Comparison of ENCODE assay signal across 1 cellular context in genomic region chr5:14864181-14864812, GRCh38.
TF ChIP-seq lines count a peak whose summit lies in the region.

No MANE protein-coding gene starts in this region.

TF ChIP-seq in GM12878, 131 proteins besides CTCF, POLR2A, EP300 and RAD21:
- no peak for TF ChIP-seq SMAD1 (IDR thresholded peaks at IDR 0.05; ENCODE audit: low read depth, partially characterized antibody)
- TF ChIP-seq SPI1 (IDR thresholded peaks at IDR 0.05; ENCODE audit: borderline replicate concordance, insufficient read depth, low read depth, low read length), result no peak
- TF ChIP-seq STAT3 (IDR thresholded peaks at IDR 0.05; ENCODE audit: low read depth, low read length), result no peak
- no peak for TF ChIP-seq CEBPZ (IDR thresholded peaks at IDR 0.05; ENCODE audit: low read depth, low read length)
- no peak for TF ChIP-seq BMI1 (IDR thresholded peaks at IDR 0.05; ENCODE audit: borderline replicate concordance)
- TF ChIP-seq, protein P1, sequence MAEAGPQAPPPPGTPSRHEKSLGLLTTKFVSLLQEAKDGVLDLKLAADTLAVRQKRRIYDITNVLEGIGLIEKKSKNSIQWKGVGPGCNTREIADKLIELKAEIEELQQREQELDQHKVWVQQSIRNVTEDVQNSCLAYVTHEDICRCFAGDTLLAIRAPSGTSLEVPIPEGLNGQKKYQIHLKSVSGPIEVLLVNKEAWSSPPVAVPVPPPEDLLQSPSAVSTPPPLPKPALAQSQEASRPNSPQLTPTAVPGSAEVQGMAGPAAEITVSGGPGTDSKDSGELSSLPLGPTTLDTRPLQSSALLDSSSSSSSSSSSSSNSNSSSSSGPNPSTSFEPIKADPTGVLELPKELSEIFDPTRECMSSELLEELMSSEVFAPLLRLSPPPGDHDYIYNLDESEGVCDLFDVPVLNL (IDR thresholded peaks at IDR 0.05; ENCODE audit: low read depth, low read length), result no peak
TF ChIP-seq in GM12878: peak in this region for 0.
